10 cellular contexts compared by ENCODE assay signal in genomic region chr14:38208825-38209562, GRCh38. TPM values are rescaled to one million over a fixed set of nuclear protein-coding genes. Genes with fewer than 3 reads are reported as not detected.
A peak's percentile ranks its signal among the peaks of the same experiment; 100 is the strongest.
DNase-seq lines count a peak whose midpoint lies in the region; ATAC-seq and TF ChIP-seq lines count a peak whose summit lies in the region.
"Had no signal": no experiment of that assay in that cellular context is flagged by ENCODE, and none has a peak within 500 bp of the region (broad histone marks: within the 10 kb centered on the region; RNA-seq: fewer than 3 reads in every experiment).

No MANE protein-coding gene starts in this region.

- CTCF ChIA-PET in Panc1 (lab: Charles Lee) = no interaction called here

- H3K4me3 ChIP-seq in Panc1 (ENCODE audit: low read depth in 2 of 2, low read length in 2 of 2) (no peak overlapping the region), foreskin fibroblast (ENCODE audit: low read depth in 1 of 2, low read length in 2 of 2) (peak overlapping the region; percentile 76 to 84), ovary (peak overlapping the region; percentile 28)

- H3K27ac ChIP-seq in Panc1 (ENCODE audit: low read length) = no peak overlapping the region
- H3K27ac ChIP-seq in ovary = no peak overlapping the region
- H3K27ac ChIP-seq: epithelial cell of prostate had no signal

- WGBS in ovary, 3 donors = 1 to 2% (median 1%) methylated on average over 45 to 53 of the region's 53 CpGs

- intact Hi-C loops in Panc1 (cut with micrococcal nuclease; ENCODE audit: unreplicated experiment) = loop anchor here (10.0 kb wide), 1 partner anchor 304 kb away; no protein-coding TSS in a partner anchor
- intact Hi-C loops in ovary (cut with DNase I) = no loop called here

- no TSS peak for BruUV-seq in Panc1 (replicated peaks; lab: Mats Ljungman, UMichigan)

- no peak for TF ChIP-seq POLR2A in ovary (IDR thresholded peaks at IDR 0.05)

- DNase-seq in EH (ENCODE audit: low read depth) = peak; percentile 89
- DNase-seq in Panc1 (ENCODE audit: low read depth, low spot score) = no peak
- DNase-seq in foreskin fibroblast = peak; percentile 87 to 92
- DNase-seq in ovary = peak in 1 of 5 donors; percentile 21
- DNase-seq in NCI-H2107 treated with DMSO at 0.1 percent for 48 hours (lab: John Stamatoyannopoulos, UW; ENCODE audit: unreplicated experiment) = no peak
- DNase-seq in NOMO-1 (lab: John Stamatoyannopoulos, UW; ENCODE audit: unreplicated experiment in 2 of 2) = no peak
- no peak for DNase-seq in ACHN

- no peaks in the 10 kb centered on the region for H3K9me3 ChIP-seq in Panc1 (ENCODE audit: control insufficient read depth, insufficient read depth, low read depth, low read length)
- H3K9me3 ChIP-seq in ovary = no peaks in the 10 kb centered on the region

- no peak for TF ChIP-seq CTCF in Panc1 (IDR thresholded peaks at IDR 0.05)
- TF ChIP-seq CTCF in foreskin fibroblast (IDR thresholded peaks at IDR 0.05; ENCODE audit: low read depth, low read length) = peak; percentile 47
- TF ChIP-seq CTCF in ovary (IDR thresholded peaks at IDR 0.05) = no peak

- H3K4me1 ChIP-seq in Panc1 (ENCODE audit: control insufficient read depth, insufficient read depth, low read length) (no peaks in the 10 kb centered on the region), ovary (ENCODE audit: insufficient read depth) (peaks cover 4% of the 10 kb centered on the region)

- POLR2A ChIA-PET in Panc1 (lab: Charles Lee) = no interaction called here

- in situ Hi-C loops in Panc1 (cut with HindIII; ENCODE audit: low pct_unique_long_range_greater_than_20kb, low sequenced_read_pairs) (no loop called here), ACHN (cut with HindIII; ENCODE audit: low pct_ligation_motif_present, low pct_unique_long_range_greater_than_20kb, low sequenced_read_pairs) (no loop called here)

- peaks cover 17% of the 10 kb centered on the region for H3K27me3 ChIP-seq in Panc1 (ENCODE audit: control insufficient read depth, insufficient read depth, low read length)
- H3K27me3 ChIP-seq in ovary = no peaks in the 10 kb centered on the region

- H3K36me3 ChIP-seq in Panc1 (ENCODE audit: control insufficient read depth, insufficient read depth, low read length) = no peaks in the 10 kb centered on the region; the same call in 1 of the 2 replicates
- H3K36me3 ChIP-seq in ovary = no peaks in the 10 kb centered on the region

- ATAC-seq in Panc1 (peak; percentile 58), GM21528 (IDR thresholded peaks at IDR 0.05; ENCODE audit: low FRiP score, unreplicated experiment) (no peak)

- TF ChIP-seq EP300 in ovary (IDR thresholded peaks at IDR 0.05) = no peak

RNA-seq across cellular contexts. Expression of gene SSTR1, which starts 1.3 kb away (rescaled TPM):
- total RNA-seq in Panc1 (2021; ENCODE audit: unreplicated experiment) (not detected), ovary (1 to 10 TPM in 4 of 7 donors, under 1 TPM in 3; 0.48 to 2.3 (median 1.2) TPM)
- not detected for polyA plus RNA-seq in Panc1 (2012; ENCODE audit: insufficient read length)
- 1 to 10 TPM; 1.4 to 2.1 TPM for polyA plus RNA-seq in ovary
- total RNA-seq: HT1080 had no signal

RNA-seq across cellular contexts. Expression of gene CLEC14A, which starts 46.9 kb away (rescaled TPM):
- total RNA-seq in Panc1 (2021; ENCODE audit: unreplicated experiment) (0.10 TPM), ovary (10 to 100 TPM in 4 of 7 donors, 1 to 10 TPM in 3; 7.6 to 24.6 (median 10.2) TPM)
- not detected for polyA plus RNA-seq in Panc1 (2012; ENCODE audit: insufficient read length)
- polyA plus RNA-seq in ovary = 10 to 100 TPM; 28.6 to 34.9 TPM
- total RNA-seq: HT1080 had no signal

Comparison
In these comparisons a context has a peak if more than half of its experiments do, and no peak if none do; other contexts are left out.
1. DNase-seq: peak in EH (single experiment) and foreskin fibroblast (2 of 2); none in Panc1 (single experiment), NCI-H2107 treated with DMSO at 0.1 percent for 48 hours (single experiment), NOMO-1 (0 of 2) and ACHN (single experiment).
2. H3K4me3 ChIP-seq: peak in foreskin fibroblast (2 of 2) and ovary (single experiment); none in Panc1 (0 of 2).